Comparison of ENCODE assay signal across 9 cellular contexts in genomic region chr14:37594238-37594915, GRCh38. TPM values are rescaled to one million over a fixed set of nuclear protein-coding genes. Genes with fewer than 3 reads are reported as not detected.
DNase-seq lines count a peak whose midpoint lies in the region; ATAC-seq and TF ChIP-seq lines count a peak whose summit lies in the region.
"Had no signal": no experiment of that assay in that cellular context is flagged by ENCODE, and none has a peak within 500 bp of the region (broad histone marks: within the 10 kb centered on the region; RNA-seq: fewer than 3 reads in every experiment).

No MANE protein-coding gene starts in this region.

- ATAC-seq in PC-3: no peak

- H4K20me1 ChIP-seq in Loucy (ENCODE audit: insufficient read depth, low read length, poor library complexity, severe bottlenecking) (no peaks in the 10 kb centered on the region), PC-3 (ENCODE audit: low read length) (peaks cover 27% of the 10 kb centered on the region)
- H4K20me1 ChIP-seq: BLaER1 treated with 17β-estradiol and CSF1 and Interleukin-3, amounts not matched to agents 10 nM and 100 nM had no signal

- no peak overlapping the region for H3K4me3 ChIP-seq in Loucy (ENCODE audit: low read length, poor library complexity, severe bottlenecking)
- peak overlapping the region; percentile 96 for H3K4me3 ChIP-seq in PC-3 (ENCODE audit: low read length)
- H3K4me3 ChIP-seq in brain microvascular endothelial cell (ENCODE audit: low read depth, low read length): peak overlapping the region; percentile 50
- H3K4me3 ChIP-seq: BLaER1 treated with 17β-estradiol and CSF1 and Interleukin-3, amounts not matched to agents 10 nM and 100 nM had no signal

- TF ChIP-seq CTCF in Loucy (conservative IDR thresholded peaks at IDR 0.05; ENCODE audit: low read length) (peak; percentile 61), PC-3 (conservative IDR thresholded peaks at IDR 0.05; ENCODE audit: low read depth, low read length) (peak; percentile 92), brain microvascular endothelial cell (IDR thresholded peaks at IDR 0.05; ENCODE audit: low read depth, low read length, missing control alignments) (peak; percentile 90)

- POLR2A ChIA-PET in PC-3 (lab: Charles Lee; ENCODE audit: unreplicated experiment): no interaction called here

- H3F3A ChIP-seq in Loucy (ENCODE audit: low read depth) (no peaks in the 10 kb centered on the region), PC-3 (ENCODE audit: low read length, unreplicated experiment) (no peaks in the 10 kb centered on the region)

- no peaks in the 10 kb centered on the region for H3K9me2 ChIP-seq in Loucy (replicated peaks; ENCODE audit: low read depth, low read length)
- no peaks in the 10 kb centered on the region for H3K9me2 ChIP-seq in PC-3 (replicated peaks; ENCODE audit: low read length)

- no peaks in the 10 kb centered on the region for H3K79me2 ChIP-seq in Loucy (ENCODE audit: insufficient read depth, low read length)
- H3K79me2 ChIP-seq in PC-3 (ENCODE audit: low read length): peaks cover 89% of the 10 kb centered on the region

- H3K27ac ChIP-seq in PC-3 (ENCODE audit: low read length): peak overlapping the region; percentile 99
- no peak overlapping the region for H3K27ac ChIP-seq in brain microvascular endothelial cell
- H3K27ac ChIP-seq: BLaER1 treated with 17β-estradiol and CSF1 and Interleukin-3, amounts not matched to agents 10 nM and 100 nM had no signal

- in situ Hi-C loops in brain microvascular endothelial cell (cut with HindIII; ENCODE audit: low pct_ligation_motif_present, low sequenced_read_pairs): no loop called here

- H2AFZ ChIP-seq in Loucy (ENCODE audit: low read length): no peak overlapping the region
- no peak overlapping the region for H2AFZ ChIP-seq in PC-3 (ENCODE audit: low read length)

- H3K9me3 ChIP-seq in Loucy (ENCODE audit: insufficient read depth, low read depth, low read length) (no peaks in the 10 kb centered on the region), PC-3 (ENCODE audit: low read length) (no peaks in the 10 kb centered on the region)

- H3K4me1 ChIP-seq in Loucy (ENCODE audit: insufficient read depth, low read length, poor library complexity, severe bottlenecking): no peaks in the 10 kb centered on the region
- H3K4me1 ChIP-seq in PC-3 (ENCODE audit: insufficient read depth, low read length): peaks cover 28% of the 10 kb centered on the region
- H3K4me1 ChIP-seq: BLaER1 treated with 17β-estradiol and CSF1 and Interleukin-3, amounts not matched to agents 10 nM and 100 nM had no signal

- H3K27me3 ChIP-seq in Loucy (ENCODE audit: insufficient read depth, low read length, poor library complexity, severe bottlenecking) (no peaks in the 10 kb centered on the region), PC-3 (ENCODE audit: low read length) (no peaks in the 10 kb centered on the region), brain microvascular endothelial cell (replicated peaks) (peaks cover 81% of the 10 kb centered on the region)
- H3K27me3 ChIP-seq: BLaER1 treated with 17β-estradiol and CSF1 and Interleukin-3, amounts not matched to agents 10 nM and 100 nM had no signal

- intact Hi-C loops in PC-3 (cut with micrococcal nuclease): loop anchor here (1.0 to 2.0 kb wide), 2 partner anchors 232 to 348 kb away; no protein-coding TSS in a partner anchor

- no peak overlapping the region for H3K4me2 ChIP-seq in Loucy (ENCODE audit: low read depth, low read length, poor library complexity, severe bottlenecking)
- peak overlapping the region; percentile 89 for H3K4me2 ChIP-seq in PC-3 (ENCODE audit: low read length)
- H3K4me2 ChIP-seq: BLaER1 treated with 17β-estradiol and CSF1 and Interleukin-3, amounts not matched to agents 10 nM and 100 nM had no signal

- CTCF ChIA-PET in PC-3 (lab: Charles Lee): interaction anchor here (0.5 to 0.6 kb wide), 2 partner anchors 35 to 362 kb away, joined by 3 read pairs; no protein-coding TSS in a partner anchor

- peak; percentile 62 for DNase-seq in activated CD4-positive, alpha-beta T cell treated with anti-CD3 and anti-CD28 coated beads for 48 hours
- no peak for DNase-seq in activated CD4-positive, alpha-beta T cell treated with anti-CD3 and anti-CD28 coated beads, Interleukin-2, amount 50 U/mL, for 4 hours
- peak; percentile 92 for DNase-seq in PC-3
- peak; percentile 57 for DNase-seq in brain microvascular endothelial cell
- peak; percentile 36 for DNase-seq in kidney glomerular epithelial cell (lab: John Stamatoyannopoulos, UW)
- peak; percentile 21 to 26 for DNase-seq in stimulated activated CD8-positive, alpha-beta memory T cell treated with anti-CD3 and anti-CD28 coated beads, Interleukin-15, amount 100 ng/mL, for 48 hours (ENCODE audit: low read depth in 2 of 2)
- no peak for DNase-seq in GM19238 (ENCODE audit: insufficient read length, low spot score)

- H3K36me3 ChIP-seq in Loucy (ENCODE audit: insufficient read depth, low read length): no peaks in the 10 kb centered on the region
- peaks cover 45% of the 10 kb centered on the region for H3K36me3 ChIP-seq in PC-3 (ENCODE audit: low read depth, low read length)
- H3K36me3 ChIP-seq in brain microvascular endothelial cell (replicated peaks): no peaks in the 10 kb centered on the region
- H3K36me3 ChIP-seq: BLaER1 treated with 17β-estradiol and CSF1 and Interleukin-3, amounts not matched to agents 10 nM and 100 nM had no signal

- no peak overlapping the region for H3K9ac ChIP-seq in Loucy (ENCODE audit: low read depth, low read length, poor library complexity, severe bottlenecking)
- H3K9ac ChIP-seq in PC-3 (ENCODE audit: low read length): peak overlapping the region; percentile 99
- H3K9ac ChIP-seq: BLaER1 treated with 17β-estradiol and CSF1 and Interleukin-3, amounts not matched to agents 10 nM and 100 nM had no signal

- BruUV-seq in PC-3 (replicated peaks; lab: Mats Ljungman, UMichigan): no TSS peak

RNA-seq across cellular contexts. Expression of gene FOXA1, which starts 0.7 kb away (rescaled TPM):
- 212 and 249 TPM in 2 replicates for total RNA-seq in PC-3 (2014; rRNA removed)

RNA-seq across cellular contexts. Expression of gene TTC6, which starts 1.1 kb away (rescaled TPM):
- 13.4 and 18.0 TPM in 2 replicates for total RNA-seq in PC-3 (2014; rRNA removed)

Comparison
In these comparisons a context has a peak if more than half of its experiments do, and no peak if none do; other contexts are left out.
1. DNase-seq: peak in activated CD4-positive, alpha-beta T cell treated with anti-CD3 and anti-CD28 coated beads for 48 hours (single experiment), PC-3 (single experiment), brain microvascular endothelial cell (single experiment), kidney glomerular epithelial cell (single experiment) and stimulated activated CD8-positive, alpha-beta memory T cell treated with anti-CD3 and anti-CD28 coated beads, Interleukin-15, amount 100 ng/mL, for 48 hours (2 of 2); none in activated CD4-positive, alpha-beta T cell treated with anti-CD3 and anti-CD28 coated beads, Interleukin-2, amount 50 U/mL, for 4 hours (0 of 2) and GM19238 (single experiment).
2. Peak in every context shown above with its lines, with median percentiles within 50 percentile points of each other: CTCF ChIP-seq.